ENCODE assay signal across 8 cellular contexts in genomic region chr1:74197255-74197654, GRCh38. TPM values are rescaled to one million over a fixed set of nuclear protein-coding genes. Genes with fewer than 3 reads are reported as not detected.
DNase-seq lines count a peak whose midpoint lies in the region; ATAC-seq and TF ChIP-seq lines count a peak whose summit lies in the region.

No MANE protein-coding gene starts in this region.

- POLR2A ChIA-PET in naive thymus-derived CD4-positive, alpha-beta T cell (lab: Charles Lee): no interaction called here

- no peaks in the 10 kb centered on the region for H3K27me3 ChIP-seq in BE2C
- no peaks in the 10 kb centered on the region for H3K27me3 ChIP-seq in naive thymus-derived CD4-positive, alpha-beta T cell (ENCODE audit: control insufficient read depth in 2 of 2, insufficient read depth in 2 of 2, low read length in 2 of 2)

- H3K4me3 ChIP-seq in BE2C (ENCODE audit: low read depth, low read length): peak overlapping the region; percentile 65
- peak overlapping the region; percentile 85 for H3K4me3 ChIP-seq in naive thymus-derived CD4-positive, alpha-beta T cell (ENCODE audit: low read length)

- TF ChIP-seq CTCF in BE2C (IDR thresholded peaks at IDR 0.05; ENCODE audit: low read depth, low read length) (no peak), brain (conservative IDR thresholded peaks at IDR 0.05) (no peak)

- H3K9me3 ChIP-seq in BE2C: no peaks in the 10 kb centered on the region
- no peaks in the 10 kb centered on the region for H3K9me3 ChIP-seq in naive thymus-derived CD4-positive, alpha-beta T cell (ENCODE audit: control insufficient read depth in 2 of 3, low read length in 3 of 3)

- H3K27ac Mint-ChIP-seq in brain: peak overlapping the region; percentile 66 to 96 (median 90)
- H3K27ac Mint-ChIP-seq in naive thymus-derived CD4-positive, alpha-beta T cell: peak overlapping the region; percentile 91 to 98 (median 96)

- intact Hi-C loops in naive thymus-derived CD4-positive, alpha-beta T cell (cut with micrococcal nuclease): loop anchor here in 1 of 2 donors (2.0 kb wide), 1 partner anchor 1528 kb away; the partner anchor contains the start of gene ACADM

- no peaks in the 10 kb centered on the region for H3K36me3 ChIP-seq in BE2C
- H3K36me3 ChIP-seq in naive thymus-derived CD4-positive, alpha-beta T cell (ENCODE audit: control insufficient read depth in 2 of 3, insufficient read depth in 3 of 3, low read length in 3 of 3): peaks cover 0 to 3% (median 0%) of the 10 kb centered on the region in 3 experiments

- H3K4me1 ChIP-seq in BE2C: no peaks in the 10 kb centered on the region
- H3K4me1 ChIP-seq in naive thymus-derived CD4-positive, alpha-beta T cell (ENCODE audit: control insufficient read depth in 2 of 2, insufficient read depth in 2 of 2, low read length in 2 of 2): peaks cover 5% of the 10 kb centered on the region in 2 donors

- DNase-seq in BE2C (no peak), SW 1271 (lab: John Stamatoyannopoulos, UW) (no peak), NCI-H128 (lab: John Stamatoyannopoulos, UW; ENCODE audit: unreplicated experiment) (no peak)
- DNase-seq in naive thymus-derived CD4-positive, alpha-beta T cell: peak in 2 of 9 donors; percentile 1 to 9

- peaks cover 12% of the 10 kb centered on the region for H3K36me3 Mint-ChIP-seq in brain
- H3K36me3 Mint-ChIP-seq in naive thymus-derived CD4-positive, alpha-beta T cell: peaks cover 0 to 20% (median 5%) of the 10 kb centered on the region in 5 donors

- peaks cover 28% of the 10 kb centered on the region for H3K4me1 Mint-ChIP-seq in brain
- H3K4me1 Mint-ChIP-seq in naive thymus-derived CD4-positive, alpha-beta T cell: peaks cover 16 to 39% (median 19%) of the 10 kb centered on the region in 7 donors

- peak overlapping the region; percentile 84 for H3K27ac ChIP-seq in naive thymus-derived CD4-positive, alpha-beta T cell (ENCODE audit: low read depth, low read length)

- CTCF ChIA-PET in naive thymus-derived CD4-positive, alpha-beta T cell (lab: Charles Lee): no interaction called here

- peaks cover 0 to 4% (median 0%) of the 10 kb centered on the region in 5 experiments for H3K9me3 Mint-ChIP-seq in brain
- H3K9me3 Mint-ChIP-seq in naive thymus-derived CD4-positive, alpha-beta T cell: no peaks in the 10 kb centered on the region

- ATAC-seq in HG03439 (IDR thresholded peaks at IDR 0.05; ENCODE audit: unreplicated experiment) (peak; percentile 2), HG03460 (IDR thresholded peaks at IDR 0.05; ENCODE audit: unreplicated experiment) (no peak), GM19463 (IDR thresholded peaks at IDR 0.05; ENCODE audit: unreplicated experiment) (no peak)
- ATAC-seq in naive thymus-derived CD4-positive, alpha-beta T cell: no peak

- H3K4me3 Mint-ChIP-seq in brain: peak overlapping the region; percentile 86 to 91 (median 87)
- peak overlapping the region; percentile 91 to 99 (median 94) for H3K4me3 Mint-ChIP-seq in naive thymus-derived CD4-positive, alpha-beta T cell

- no peaks in the 10 kb centered on the region for H3K27me3 Mint-ChIP-seq in brain
- peaks cover 0 to 7% (median 0%) of the 10 kb centered on the region in 5 donors for H3K27me3 Mint-ChIP-seq in naive thymus-derived CD4-positive, alpha-beta T cell

RNA-seq across cellular contexts. Expression of gene LRRIQ3, which starts 0.7 kb away (rescaled TPM):
- polyA plus RNA-seq in BE2C (2012; ENCODE audit: insufficient read depth, insufficient read length, low read depth): 0.28 TPM
- 0.41 TPM for polyA plus RNA-seq in brain (ENCODE audit: insufficient read depth, low read depth, low replicate concordance)
- 1 to 10 TPM in 2 of 5 experiments, under 1 TPM in 3; 0.32 to 1.7 (median 0.47) TPM for total RNA-seq in naive thymus-derived CD4-positive, alpha-beta T cell
- polyA plus RNA-seq in naive thymus-derived CD4-positive, alpha-beta T cell: 1 to 10 TPM; 1.0 to 3.5 TPM

RNA-seq across cellular contexts. Expression of gene FPGT, which starts 0.8 kb away (rescaled TPM):
- polyA plus RNA-seq in BE2C (2012; ENCODE audit: insufficient read depth, insufficient read length, low read depth): 3.8 TPM
- polyA plus RNA-seq in brain (ENCODE audit: insufficient read depth, low read depth, low replicate concordance): 3.1 TPM
- total RNA-seq in naive thymus-derived CD4-positive, alpha-beta T cell: 10 to 100 TPM in 3 of 5 experiments, 1 to 10 TPM in 2; 5.6 to 17.7 (median 12.5) TPM
- 1 to 10 TPM; 5.1 to 7.9 TPM for polyA plus RNA-seq in naive thymus-derived CD4-positive, alpha-beta T cell

RNA-seq across cellular contexts. Expression of gene TNNI3K, which starts 37.9 kb away (rescaled TPM):
- polyA plus RNA-seq in BE2C (2012; ENCODE audit: insufficient read depth, insufficient read length, low read depth): not detected
- polyA plus RNA-seq in brain (ENCODE audit: insufficient read depth, low read depth, low replicate concordance): not detected
- total RNA-seq in naive thymus-derived CD4-positive, alpha-beta T cell: under 1 TPM in 1 of 5 experiments, not detected in 4; 0.41 TPM
- not detected for polyA plus RNA-seq in naive thymus-derived CD4-positive, alpha-beta T cell
